ENCODE assay signal across 19 cellular contexts in the genomic region with DNA sequence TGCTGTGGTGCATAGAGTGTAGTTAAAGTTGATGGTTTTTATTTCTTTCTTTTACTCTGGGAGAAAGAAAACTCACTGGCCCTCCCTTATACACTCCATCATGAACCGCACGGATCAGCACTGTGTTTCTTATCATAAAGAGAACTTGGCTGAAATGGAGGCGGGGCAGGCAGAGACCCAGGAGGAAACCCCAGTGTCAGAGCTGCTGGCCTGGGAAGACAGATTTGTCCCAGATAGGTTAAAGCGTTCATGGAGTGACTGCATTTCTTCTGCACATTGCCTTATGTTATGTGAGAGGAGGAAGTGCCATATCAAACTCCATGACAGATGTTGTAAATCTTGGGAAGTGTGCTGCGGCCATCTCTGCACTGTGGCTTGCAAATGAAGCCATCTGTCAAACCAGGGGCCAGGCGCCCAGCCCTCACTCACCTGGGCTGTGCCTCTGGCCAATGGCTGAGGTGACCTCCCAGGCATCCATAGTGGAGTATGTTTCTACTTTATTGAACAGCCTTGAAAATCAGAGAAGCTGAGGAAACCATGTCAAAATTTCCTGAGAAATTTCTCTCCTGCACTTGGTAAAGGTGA.
A peak's percentile ranks its signal among the peaks of the same experiment; 100 is the strongest.
DNase-seq lines count a peak whose midpoint lies in the region.
"Had no signal": no experiment of that assay in that cellular context is flagged by ENCODE, and none has a peak within 500 bp of the region (broad histone marks: within the 10 kb centered on the region; RNA-seq: fewer than 3 reads in every experiment).

No MANE protein-coding gene starts in this region.

- DNase-seq in DMS 273 (lab: John Stamatoyannopoulos, UW; ENCODE audit: unreplicated experiment) (peak; percentile 74), KBM-7 (peak; percentile 4), NOMO-1 treated with DMSO at 0.1 percent for 48 hours (lab: John Stamatoyannopoulos, UW; ENCODE audit: unreplicated experiment) (peak; percentile 9), left kidney (ENCODE audit: low read depth, low spot score) (peak; percentile 66), ecto neural progenitor cell (ENCODE audit: low spot score) (no peak), NCI-H2196 (lab: John Stamatoyannopoulos, UW; ENCODE audit: unreplicated experiment) (no peak), hypothalamus (lab: John Stamatoyannopoulos, UW) (no peak)
- DNase-seq: Caco-2; CD4-positive, CD25-positive, alpha-beta regulatory T cell; DMS153; GOT3; HCEC 1CT; NCI-H1417; NCI-H1694 treated with DMSO at 0.1 percent for 48 hours; NCI-H2081 treated with DMSO at 0.1 percent for 48 hours; NCI-H774; NK-92 treated with Interleukin-12 subunit alpha and Interleukin-12 subunit beta, amount 100 ng/mL, for 24 hours; SHP77; SW 1271 had no signal

- in situ Hi-C loops in KBM-7 (cut with MboI; ENCODE audit: low pct_unique_long_range_greater_than_20kb, low sequenced_read_pairs), result loop anchor here (25.0 kb wide), 1 partner anchor 88 kb away; no protein-coding TSS in a partner anchor

Comparison
In these comparisons a context has a peak if more than half of its experiments do, and no peak if none do; other contexts are left out.
1. DNase-seq: peak in DMS 273 (single experiment), KBM-7 (single experiment), NOMO-1 treated with DMSO at 0.1 percent for 48 hours (single experiment) and left kidney (single experiment); none in ecto neural progenitor cell (single experiment), NCI-H2196 (single experiment) and hypothalamus (0 of 51).